ENCODE assay signal across 9 cellular contexts in the genomic region with DNA sequence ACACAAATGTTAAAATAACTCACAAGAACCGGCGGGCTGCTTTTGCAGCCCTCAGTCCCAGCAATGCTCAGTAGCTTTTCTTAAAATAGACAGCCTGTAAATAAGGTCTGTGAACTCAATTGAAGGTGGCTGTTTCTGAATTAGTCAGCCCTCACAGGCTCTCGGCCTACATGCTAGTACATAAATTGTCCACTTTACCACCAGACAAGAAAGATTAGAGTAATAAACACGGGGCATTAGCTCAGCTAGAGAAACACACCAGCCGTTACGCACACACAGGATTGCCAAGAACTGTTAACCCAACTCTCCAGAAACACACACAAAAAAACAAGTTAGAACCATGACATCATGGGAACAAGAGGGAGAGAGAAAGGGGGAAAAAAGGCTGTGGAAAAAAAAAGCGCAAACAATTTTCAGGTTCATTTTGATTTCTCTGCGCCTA.
DNase-seq lines count a peak whose midpoint lies in the region; ATAC-seq, FAIRE-seq and TF ChIP-seq lines count a peak whose summit lies in the region.
"Had no signal": no experiment of that assay in that cellular context is flagged by ENCODE, and none has a peak within 500 bp of the region (broad histone marks: within the 10 kb centered on the region; RNA-seq: fewer than 3 reads in every experiment).

No MANE protein-coding gene starts in this region.

- no peak overlapping the region for H3K4me3 ChIP-seq in K562

- intact Hi-C loops in activated CD4-positive, alpha-beta memory T cell treated with anti-CD3 and anti-CD28 coated beads for 36 hours (cut with micrococcal nuclease), result loop anchor here (2.0 kb wide), 1 partner anchor 24 kb away; no protein-coding TSS in a partner anchor
- intact Hi-C loops in K562 (cut with micrococcal nuclease), result no loop called here

- H3K27ac ChIP-seq in K562 (ENCODE audit: extremely low read depth, low read depth, low read length), result peak overlapping the region; percentile 6; the same call in 1 of the 3 replicates

- H3K9me3 Mint-ChIP-seq in activated CD4-positive, alpha-beta memory T cell treated with anti-CD3 and anti-CD28 coated beads for 36 hours, result no peaks in the 10 kb centered on the region
- H3K9me3 Mint-ChIP-seq in activated CD4-positive, alpha-beta memory T cell treated with anti-CD3 and anti-CD28 coated beads, Interleukin-2, amount 10 ng/mL, durations not matched to agents 7 days and 5 days, result no peaks in the 10 kb centered on the region
- H3K9me3 Mint-ChIP-seq in nephron progenitor cell, result no peaks in the 10 kb centered on the region
- H3K9me3 Mint-ChIP-seq in T-helper 2 cell treated with Interferon-gamma antibody and Interleukin-4, amounts not matched to agents 5 μg/mL and 100 μg/mL, for 36 hours, result no peaks in the 10 kb centered on the region
- H3K9me3 Mint-ChIP-seq: nephron had no signal

- no peak for TF ChIP-seq EP300 in K562 (IDR thresholded peaks at IDR 0.05; ENCODE audit: low read length)

- no TSS peak for BruUV-seq in K562 (replicated peaks; lab: Mats Ljungman, UMichigan)

- no peak overlapping the region for H3K4me2 ChIP-seq in K562 (ENCODE audit: insufficient read depth, low read length)

- POLR2A ChIA-PET in activated CD4-positive, alpha-beta memory T cell treated with anti-CD3 and anti-CD28 coated beads for 36 hours (lab: Charles Lee), result no interaction called here
- POLR2A ChIA-PET in activated CD4-positive, alpha-beta memory T cell treated with anti-CD3 and anti-CD28 coated beads, Interleukin-2, amount 10 ng/mL, durations not matched to agents 7 days and 5 days (lab: Charles Lee), result interaction anchor here (0.8 to 1.2 kb wide), 2 partner anchors 9 to 14 kb away, joined by 3 to 4 read pairs; no protein-coding TSS in a partner anchor
- POLR2A ChIA-PET in K562 (lab: Yijun Ruan, JAX), result interaction anchor here (0.5 to 0.9 kb wide), 2 partner anchors 69 to 111 kb away, joined by 3 read pairs; no protein-coding TSS in a partner anchor

- FAIRE-seq in K562 (lab: Jason Lieb, UNC), result no peak

- 77% methylated on average over 8 of the region's 8 CpGs for WGBS in K562 (ENCODE audit: insufficient coverage, low coverage, missing lambda C conversion rate)

- peak; percentile 80 for ATAC-seq in HG03135 (IDR thresholded peaks at IDR 0.05; ENCODE audit: unreplicated experiment)
- ATAC-seq in K562, result no peak

- in situ Hi-C loops in K562 (cut with MboI), result no loop called here

- H2AFZ ChIP-seq in K562 (ENCODE audit: low read depth, low read length), result no peak overlapping the region

- H4K20me1 ChIP-seq in K562 (replicated peaks; ENCODE audit: control insufficient read depth, insufficient read depth, low read length), result no peaks in the 10 kb centered on the region

- H3K9me1 ChIP-seq in K562 (ENCODE audit: control insufficient read depth, insufficient read depth, low read length), result peaks cover 3% of the 10 kb centered on the region

- TF ChIP-seq CTCF in K562 (IDR thresholded peaks at IDR 0.05 in 2 of 3, conservative IDR thresholded peaks at IDR 0.05 in 1 of 3; ENCODE audit: insufficient read depth in 2 of 3, low read depth in 1 of 3, low read length in 3 of 3), result no peak
- no peak for TF ChIP-seq CTCF in nephron progenitor cell (IDR thresholded peaks at IDR 0.05)

- peaks cover 2% of the 10 kb centered on the region for H3K36me3 Mint-ChIP-seq in activated CD4-positive, alpha-beta memory T cell treated with anti-CD3 and anti-CD28 coated beads for 36 hours
- H3K36me3 Mint-ChIP-seq in activated CD4-positive, alpha-beta memory T cell treated with anti-CD3 and anti-CD28 coated beads, Interleukin-2, amount 10 ng/mL, durations not matched to agents 7 days and 5 days (ENCODE audit: low read depth), result peaks cover 12% of the 10 kb centered on the region
- H3K36me3 Mint-ChIP-seq in nephron progenitor cell (ENCODE audit: low read depth), result peaks cover 32% of the 10 kb centered on the region
- H3K36me3 Mint-ChIP-seq in T-helper 2 cell treated with Interferon-gamma antibody and Interleukin-4, amounts not matched to agents 5 μg/mL and 100 μg/mL, for 36 hours (ENCODE audit: low read depth), result peaks cover 6% of the 10 kb centered on the region

- TF ChIP-seq POLR2A in K562 (conservative IDR thresholded peaks at IDR 0.05), result no peak

- no peaks in the 10 kb centered on the region for H3K9me3 ChIP-seq in K562 (replicated peaks; ENCODE audit: control insufficient read depth, insufficient read depth, low read depth, low read length)

- H3K4me1 Mint-ChIP-seq in activated CD4-positive, alpha-beta memory T cell treated with anti-CD3 and anti-CD28 coated beads for 36 hours (ENCODE audit: low read depth), result no peaks in the 10 kb centered on the region
- peaks cover 1% of the 10 kb centered on the region for H3K4me1 Mint-ChIP-seq in activated CD4-positive, alpha-beta memory T cell treated with anti-CD3 and anti-CD28 coated beads, Interleukin-2, amount 10 ng/mL, durations not matched to agents 7 days and 5 days
- H3K4me1 Mint-ChIP-seq in nephron progenitor cell, result peaks cover 18% of the 10 kb centered on the region
- peaks cover 2% of the 10 kb centered on the region for H3K4me1 Mint-ChIP-seq in T-helper 2 cell treated with Interferon-gamma antibody and Interleukin-4, amounts not matched to agents 5 μg/mL and 100 μg/mL, for 36 hours (ENCODE audit: low read depth)

- peaks cover 83% of the 10 kb centered on the region for H3K36me3 ChIP-seq in K562 (ENCODE audit: control insufficient read depth, insufficient read depth, low read length)

- H3K9ac ChIP-seq in K562 (ENCODE audit: insufficient read depth in 1 of 2, low read depth in 2 of 2, low read length in 2 of 2), result no peak overlapping the region

- H3K27ac Mint-ChIP-seq in activated CD4-positive, alpha-beta memory T cell treated with anti-CD3 and anti-CD28 coated beads for 36 hours, result no peak overlapping the region
- no peak overlapping the region for H3K27ac Mint-ChIP-seq in activated CD4-positive, alpha-beta memory T cell treated with anti-CD3 and anti-CD28 coated beads, Interleukin-2, amount 10 ng/mL, durations not matched to agents 7 days and 5 days
- H3K27ac Mint-ChIP-seq in nephron progenitor cell, result no peak overlapping the region
- H3K27ac Mint-ChIP-seq in T-helper 2 cell treated with Interferon-gamma antibody and Interleukin-4, amounts not matched to agents 5 μg/mL and 100 μg/mL, for 36 hours, result no peak overlapping the region
- H3K27ac Mint-ChIP-seq: nephron had no signal

- H3K27me3 Mint-ChIP-seq in activated CD4-positive, alpha-beta memory T cell treated with anti-CD3 and anti-CD28 coated beads for 36 hours, result peaks cover 8% of the 10 kb centered on the region
- no peaks in the 10 kb centered on the region for H3K27me3 Mint-ChIP-seq in activated CD4-positive, alpha-beta memory T cell treated with anti-CD3 and anti-CD28 coated beads, Interleukin-2, amount 10 ng/mL, durations not matched to agents 7 days and 5 days
- no peaks in the 10 kb centered on the region for H3K27me3 Mint-ChIP-seq in nephron progenitor cell (ENCODE audit: low read depth, poor library complexity)
- peaks cover 4% of the 10 kb centered on the region for H3K27me3 Mint-ChIP-seq in T-helper 2 cell treated with Interferon-gamma antibody and Interleukin-4, amounts not matched to agents 5 μg/mL and 100 μg/mL, for 36 hours (ENCODE audit: low read depth)

- peaks cover 3 to 14% of the 10 kb centered on the region in 2 experiments; a peak in 3 of 5 replicates for H3K4me1 ChIP-seq in K562 (replicated peaks in 1 of 2; ENCODE audit: control insufficient read depth in 2 of 2, insufficient read depth in 2 of 2, low read length in 2 of 2)

- no peak overlapping the region for H3K4me3 Mint-ChIP-seq in activated CD4-positive, alpha-beta memory T cell treated with anti-CD3 and anti-CD28 coated beads for 36 hours
- no peak overlapping the region for H3K4me3 Mint-ChIP-seq in activated CD4-positive, alpha-beta memory T cell treated with anti-CD3 and anti-CD28 coated beads, Interleukin-2, amount 10 ng/mL, durations not matched to agents 7 days and 5 days
- no peak overlapping the region for H3K4me3 Mint-ChIP-seq in nephron progenitor cell
- H3K4me3 Mint-ChIP-seq in T-helper 2 cell treated with Interferon-gamma antibody and Interleukin-4, amounts not matched to agents 5 μg/mL and 100 μg/mL, for 36 hours, result no peak overlapping the region
- H3K4me3 Mint-ChIP-seq: nephron had no signal

- CTCF ChIA-PET in activated CD4-positive, alpha-beta memory T cell treated with anti-CD3 and anti-CD28 coated beads for 36 hours (lab: Charles Lee), result no interaction called here
- CTCF ChIA-PET in activated CD4-positive, alpha-beta memory T cell treated with anti-CD3 and anti-CD28 coated beads, Interleukin-2, amount 10 ng/mL, durations not matched to agents 7 days and 5 days (lab: Charles Lee), result no interaction called here
- CTCF ChIA-PET in K562 (lab: Yijun Ruan, JAX; ENCODE audit: low intra/inter-chr PET ratio), result no interaction called here

- no peaks in the 10 kb centered on the region for H3K27me3 ChIP-seq in K562 (ENCODE audit: control insufficient read depth in 2 of 2, insufficient read depth in 2 of 2, low read length in 2 of 2)

- H3K79me2 ChIP-seq in K562 (ENCODE audit: control insufficient read depth, insufficient read depth, low read length), result peaks cover 97% of the 10 kb centered on the region

- TF ChIP-seq RAD21 in K562 (CRISPR knock-in tag; conservative IDR thresholded peaks at IDR 0.05 in 1 of 2, IDR thresholded peaks at IDR 0.05 in 1 of 2), result no peak

- peak; percentile 20 for DNase-seq in activated CD4-positive, alpha-beta memory T cell treated with anti-CD3 and anti-CD28 coated beads for 36 hours
- DNase-seq in activated CD4-positive, alpha-beta memory T cell treated with anti-CD3 and anti-CD28 coated beads, Interleukin-2, amount 10 ng/mL, durations not matched to agents 7 days and 5 days, result no peak
- DNase-seq in K562 (ENCODE audit: extremely low read depth in 1 of 4, low spot score in 3 of 4), result no peak
- DNase-seq in nephron progenitor cell, result peak; percentile 12
- DNase-seq in NCI-H128 (lab: John Stamatoyannopoulos, UW; ENCODE audit: unreplicated experiment), result no peak
- no peak for DNase-seq in T-helper 2 cell treated with Interferon-gamma antibody and Interleukin-4, amounts not matched to agents 5 μg/mL and 100 μg/mL, for 36 hours (ENCODE audit: low spot score)
- DNase-seq in globus pallidus (ENCODE audit: low spot score), result no peak

TF ChIP-seq in K562, 482 proteins besides CTCF, POLR2A, EP300 and RAD21 (continues in another document):
- TF ChIP-seq ZNF583 (CRISPR knock-in tag; IDR thresholded peaks at IDR 0.05), result no peak
- TF ChIP-seq JUN (IDR thresholded peaks at IDR 0.05; ENCODE audit: borderline replicate concordance, low read depth, low read length), result no peak
- TF ChIP-seq JUN (CRISPR knock-in tag; IDR thresholded peaks at IDR 0.05; ENCODE audit: borderline replicate concordance), result no peak
- TF ChIP-seq KLF13 (tag; IDR thresholded peaks at IDR 0.05; ENCODE audit: borderline replicate concordance, low read depth), result no peak
- no peak for TF ChIP-seq ZNF274 (IDR thresholded peaks at IDR 0.05; ENCODE audit: borderline replicate concordance, low read depth, low read length)
- TF ChIP-seq CBX3 (IDR thresholded peaks at IDR 0.05; ENCODE audit: borderline replicate concordance in 1 of 2, low read length in 2 of 2), result no peak
- no peak for TF ChIP-seq SREBF2 (CRISPR knock-in tag; IDR thresholded peaks at IDR 0.05)

Comparison
In these comparisons a context has a peak if more than half of its experiments do, and no peak if none do; other contexts are left out.
1. DNase-seq: peak in activated CD4-positive, alpha-beta memory T cell treated with anti-CD3 and anti-CD28 coated beads for 36 hours (single experiment) and nephron progenitor cell (single experiment); none in activated CD4-positive, alpha-beta memory T cell treated with anti-CD3 and anti-CD28 coated beads, Interleukin-2, amount 10 ng/mL, durations not matched to agents 7 days and 5 days (single experiment), K562 (0 of 4), NCI-H128 (single experiment), T-helper 2 cell treated with Interferon-gamma antibody and Interleukin-4, amounts not matched to agents 5 μg/mL and 100 μg/mL, for 36 hours (single experiment) and globus pallidus (single experiment).